7 cellular contexts compared by ENCODE assay signal in genomic region chr2:151580697-151581096, GRCh38.
A peak's percentile ranks its signal among the peaks of the same experiment; 100 is the strongest.
DNase-seq lines count a peak whose midpoint lies in the region; ATAC-seq, FAIRE-seq and TF ChIP-seq lines count a peak whose summit lies in the region.
"Not testable (repeated sequence)": the region's sequence is repeated elsewhere in the genome, so short reads cannot be mapped to it uniquely, and the experiment has no call there.

No MANE protein-coding gene starts in this region.

- not testable (repeated sequence) for H3K9me2 ChIP-seq in HCT116 (ENCODE audit: insufficient read depth)

- intact Hi-C loops in HCT116 (cut with micrococcal nuclease); activated CD8-positive, alpha-beta T cell treated with anti-CD3 and anti-CD28 coated beads for 36 hours (cut with micrococcal nuclease); mucosa of descending colon (cut with DNase I, micrococcal nuclease): not testable (repeated sequence)

- H3K9me3 Mint-ChIP-seq in activated CD8-positive, alpha-beta T cell treated with anti-CD3 and anti-CD28 coated beads for 36 hours, result not testable (repeated sequence)

- not testable (repeated sequence) for TF ChIP-seq CTCF in HCT116 (IDR thresholded peaks at IDR 0.05 in 2 of 3, conservative IDR thresholded peaks at IDR 0.05 in 1 of 3; ENCODE audit: borderline replicate concordance in 1 of 3, insufficient read depth in 1 of 3, low read depth in 2 of 3, low read length in 2 of 3); activated CD8-positive, alpha-beta T cell treated with anti-CD3 and anti-CD28 coated beads for 36 hours (IDR thresholded peaks at IDR 0.05); mucosa of descending colon (IDR thresholded peaks at IDR 0.05)

- not testable (repeated sequence) for TF ChIP-seq POLR2A in HCT116 (IDR thresholded peaks at IDR 0.05; ENCODE audit: borderline replicate concordance, extremely low read depth, insufficient read depth, insufficient read length)

- not testable (repeated sequence) for DNase-seq in HCT116 (ENCODE audit: low read depth, low spot score); activated CD8-positive, alpha-beta T cell treated with anti-CD3 and anti-CD28 coated beads for 36 hours; frontal cortex (ENCODE audit: low spot score in 2 of 2); mucosa of descending colon

- H3K4me1 Mint-ChIP-seq in activated CD8-positive, alpha-beta T cell treated with anti-CD3 and anti-CD28 coated beads for 36 hours (ENCODE audit: low read depth), result not testable (repeated sequence)

- H3K4me1 ChIP-seq in HCT116 (ENCODE audit: control insufficient read depth in 1 of 2, insufficient read depth in 2 of 2, low read length in 2 of 2); mucosa of descending colon (ENCODE audit: low read depth): not testable (repeated sequence)

- H3K27me3 Mint-ChIP-seq in activated CD8-positive, alpha-beta T cell treated with anti-CD3 and anti-CD28 coated beads for 36 hours, result not testable (repeated sequence)

- H4K20me1 ChIP-seq in HCT116 (ENCODE audit: insufficient read depth), result not testable (repeated sequence)

- not testable (repeated sequence) for TF ChIP-seq RAD21 in HCT116 (IDR thresholded peaks at IDR 0.05; ENCODE audit: low read depth)

- POLR2A ChIA-PET in HCT116 (lab: Charles Lee); activated CD8-positive, alpha-beta T cell treated with anti-CD3 and anti-CD28 coated beads for 36 hours (lab: Charles Lee): not testable (repeated sequence)

- not testable (repeated sequence) for H3K4me3 Mint-ChIP-seq in activated CD8-positive, alpha-beta T cell treated with anti-CD3 and anti-CD28 coated beads for 36 hours

- H2AFZ ChIP-seq in HCT116 (ENCODE audit: low read depth, low read length, poor library complexity, severe bottlenecking), result not testable (repeated sequence)

- FAIRE-seq in frontal cortex (lab: Jason Lieb, UNC), result peak; percentile 33

- H3K4me3 ChIP-seq in HCT116 (replicated peaks in 1 of 2; ENCODE audit: low read depth in 1 of 2, low read length in 2 of 2); mucosa of descending colon: not testable (repeated sequence)

- CTCF ChIA-PET in HCT116 (lab: Charles Lee); activated CD8-positive, alpha-beta T cell treated with anti-CD3 and anti-CD28 coated beads for 36 hours (lab: Charles Lee): not testable (repeated sequence)

- H3K4me2 ChIP-seq in HCT116 (ENCODE audit: low read length), result not testable (repeated sequence)

- H3K9me3 ChIP-seq in HCT116 (ENCODE audit: control insufficient read depth in 1 of 2, insufficient read depth in 1 of 2, low read depth in 1 of 2, low read length in 2 of 2); mucosa of descending colon: not testable (repeated sequence)

- BruUV-seq in HCT116 (replicated peaks; lab: Mats Ljungman, UMichigan), result not testable (repeated sequence)

- not testable (repeated sequence) for H3K27me3 ChIP-seq in HCT116 (ENCODE audit: insufficient read depth, low read length)

- H3K9ac ChIP-seq in HCT116 (ENCODE audit: low read length), result not testable (repeated sequence)

- not testable (repeated sequence) for H3K36me3 Mint-ChIP-seq in activated CD8-positive, alpha-beta T cell treated with anti-CD3 and anti-CD28 coated beads for 36 hours (ENCODE audit: low read depth)

- not testable (repeated sequence) for H3K79me2 ChIP-seq in HCT116 (ENCODE audit: insufficient read depth, low read length)

- RAD21 ChIA-PET in HCT116 (lab: Charles Lee; ENCODE audit: low non-redundant PET in 1 of 2, low total read pairs in 2 of 2, uncharacterized antibody in 2 of 2, unreplicated experiment in 2 of 2), result not testable (repeated sequence)

- H3K27ac ChIP-seq in HCT116 (ENCODE audit: low read depth, low read length), result not testable (repeated sequence)

- ATAC-seq in GM18519 (IDR thresholded peaks at IDR 0.05; ENCODE audit: low FRiP score, unreplicated experiment) (peak; percentile 53), HCT116 (peak; percentile 95), HG03135 (IDR thresholded peaks at IDR 0.05; ENCODE audit: unreplicated experiment) (peak; percentile 54), HG03565 (IDR thresholded peaks at IDR 0.05; ENCODE audit: unreplicated experiment) (peak; percentile 43), mucosa of descending colon (peak; percentile 70)
- peak; percentile 77 for ATAC-seq in activated CD8-positive, alpha-beta T cell treated with anti-CD3 and anti-CD28 coated beads for 36 hours

- not testable (repeated sequence) for H3K27ac Mint-ChIP-seq in activated CD8-positive, alpha-beta T cell treated with anti-CD3 and anti-CD28 coated beads for 36 hours

- H3K36me3 ChIP-seq in HCT116 (ENCODE audit: control insufficient read depth in 1 of 2, insufficient read depth in 2 of 2, low read length in 2 of 2); mucosa of descending colon (ENCODE audit: low read depth): not testable (repeated sequence)

Comparison
In these comparisons a context has a peak if more than half of its experiments do, and no peak if none do; other contexts are left out.
1. ATAC-seq: peak in every context shown above with its lines; median percentile 95 in HCT116; 77 in activated CD8-positive, alpha-beta T cell treated with anti-CD3 and anti-CD28 coated beads for 36 hours; 70 in mucosa of descending colon; 54 in HG03135; 53 in GM18519; 43 in HG03565.